ENCODE assay signal across 8 cellular contexts in the genomic region with DNA sequence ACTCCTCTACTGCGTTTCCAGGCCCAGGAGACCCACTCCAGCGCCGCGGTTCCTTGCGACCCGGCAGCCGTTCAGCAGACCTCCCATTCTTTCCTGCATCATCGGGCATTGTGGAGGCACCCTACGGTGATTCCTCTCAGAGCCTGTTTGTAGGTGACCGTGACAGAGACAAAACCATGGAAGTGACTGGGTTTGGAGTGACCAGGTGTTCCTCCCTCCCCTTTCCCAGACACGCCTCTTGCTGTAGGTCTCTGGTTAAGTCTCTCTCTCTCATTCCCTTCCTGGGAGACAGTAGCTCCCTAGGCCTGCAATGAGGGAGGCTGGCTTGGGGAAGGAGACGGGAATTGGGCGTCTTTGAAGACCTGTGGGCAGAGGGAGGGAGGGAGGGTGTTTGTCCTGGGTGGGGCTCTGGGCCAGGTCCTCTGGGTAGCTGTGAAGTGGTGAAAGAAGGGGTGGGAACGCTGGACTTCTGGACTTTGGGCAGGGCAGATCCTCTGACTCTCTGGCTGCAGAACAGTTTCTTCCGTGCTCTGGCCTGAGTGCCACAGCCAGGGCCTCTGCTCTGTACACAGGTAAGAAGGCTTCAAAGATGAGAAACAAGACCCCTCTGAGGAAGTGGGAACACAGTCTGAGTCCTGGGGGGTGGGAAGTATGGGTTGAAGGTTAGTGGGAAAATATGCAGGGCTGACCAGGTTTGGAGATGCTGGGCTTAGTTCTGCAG. TPM values are rescaled to one million over a fixed set of nuclear protein-coding genes. Genes with fewer than 3 reads are reported as not detected.
DNase-seq lines count a peak whose midpoint lies in the region; ATAC-seq and TF ChIP-seq lines count a peak whose summit lies in the region.

No MANE protein-coding gene starts in this region.

- H3K4me3 Mint-ChIP-seq in activated naive CD4-positive, alpha-beta T cell treated with anti-CD3 and anti-CD28 coated beads for 36 hours, result peak overlapping the region; percentile 86

- no CpG with 5 or more reads among the region's 15 CpGs for WGBS in trophoblast cell (ENCODE audit: extremely low coverage, insufficient coverage, insufficient read length)

- TF ChIP-seq CTCF in VCaP (conservative IDR thresholded peaks at IDR 0.05) (no peak), foreskin keratinocyte (conservative IDR thresholded peaks at IDR 0.05) (no peak)

- H3K27ac ChIP-seq in VCaP (peak overlapping the region; percentile 85), foreskin keratinocyte (peak overlapping the region; percentile 90), trophoblast cell (ENCODE audit: low read depth, low read length) (peak overlapping the region; percentile 90)

- no peaks in the 10 kb centered on the region for H3K9me3 ChIP-seq in trophoblast cell (ENCODE audit: insufficient read depth, low read depth, low read length)

- peaks cover 29% of the 10 kb centered on the region for H3K4me1 Mint-ChIP-seq in activated naive CD4-positive, alpha-beta T cell treated with anti-CD3 and anti-CD28 coated beads for 36 hours (ENCODE audit: low read depth)

- peak overlapping the region; percentile 56 for H4K12ac ChIP-seq in trophoblast cell (ENCODE audit: low read depth, low read length)

- H3K14ac ChIP-seq in trophoblast cell (ENCODE audit: low read length), result peak overlapping the region; percentile 85

- no peak overlapping the region for H3K23ac ChIP-seq in trophoblast cell (ENCODE audit: low read length)

- H3K27me3 Mint-ChIP-seq in activated naive CD4-positive, alpha-beta T cell treated with anti-CD3 and anti-CD28 coated beads for 36 hours (ENCODE audit: low read depth), result no peaks in the 10 kb centered on the region

- peak overlapping the region; percentile 85 for H3K4me2 ChIP-seq in trophoblast cell (ENCODE audit: low read length)

- H2AK5ac ChIP-seq in trophoblast cell (ENCODE audit: low read length), result peak overlapping the region; percentile 49

- peaks cover 4% of the 10 kb centered on the region for H3K79me2 ChIP-seq in trophoblast cell (ENCODE audit: control insufficient read depth, insufficient read depth, low read length, poor library complexity)

- H3K9me3 Mint-ChIP-seq in activated naive CD4-positive, alpha-beta T cell treated with anti-CD3 and anti-CD28 coated beads for 36 hours, result no peaks in the 10 kb centered on the region

- intact Hi-C loops in activated naive CD4-positive, alpha-beta T cell treated with anti-CD3 and anti-CD28 coated beads for 36 hours (cut with micrococcal nuclease), result no loop called here

- H2BK5ac ChIP-seq in trophoblast cell (ENCODE audit: low read depth, low read length, poor library complexity), result peak overlapping the region; percentile 49

- peaks cover 7 to 18% of the 10 kb centered on the region in 2 experiments for H3K36me3 ChIP-seq in trophoblast cell (ENCODE audit: control insufficient read depth in 1 of 2, insufficient read depth in 2 of 2, low read length in 2 of 2)

- peak overlapping the region; percentile 70 for H2AFZ ChIP-seq in trophoblast cell (ENCODE audit: insufficient read depth, low read length, poor library complexity)

- peaks cover 3% of the 10 kb centered on the region for H3K4me1 ChIP-seq in foreskin keratinocyte
- H3K4me1 ChIP-seq in trophoblast cell (ENCODE audit: control insufficient read depth in 1 of 2, insufficient read depth in 2 of 2, low read length in 2 of 2), result peaks cover 11 to 18% of the 10 kb centered on the region in 2 experiments

- peak overlapping the region; percentile 80 for H4K8ac ChIP-seq in trophoblast cell (ENCODE audit: low read depth, low read length)

- CTCF ChIA-PET in activated naive CD4-positive, alpha-beta T cell treated with anti-CD3 and anti-CD28 coated beads for 36 hours (lab: Charles Lee), result interaction anchor here (2.3 kb wide), 1 partner anchor 83 kb away, joined by 8 read pairs; no protein-coding TSS in a partner anchor

- H2BK120ac ChIP-seq in trophoblast cell (ENCODE audit: insufficient read depth, low read length, poor library complexity), result peak overlapping the region; percentile 65

- H4K91ac ChIP-seq in trophoblast cell (ENCODE audit: low read depth, low read length), result peak overlapping the region; percentile 83

- peak overlapping the region; percentile 16 for H2BK12ac ChIP-seq in trophoblast cell (ENCODE audit: low read length)

- peaks cover 18% of the 10 kb centered on the region for H3K36me3 Mint-ChIP-seq in activated naive CD4-positive, alpha-beta T cell treated with anti-CD3 and anti-CD28 coated beads for 36 hours (ENCODE audit: low read depth)

- H3K4me3 ChIP-seq in trophoblast cell (ENCODE audit: low read depth, low read length), result peak overlapping the region; percentile 77

- H3K27me3 ChIP-seq in foreskin keratinocyte (no peaks in the 10 kb centered on the region), trophoblast cell (ENCODE audit: insufficient read depth, low read length) (no peaks in the 10 kb centered on the region)

- H3K79me1 ChIP-seq in trophoblast cell (ENCODE audit: low read length), result peaks cover 14% of the 10 kb centered on the region

- peak overlapping the region; percentile 50 for H3K18ac ChIP-seq in trophoblast cell (ENCODE audit: low read length)

- peak overlapping the region; percentile 60 for H3K9ac ChIP-seq in trophoblast cell (ENCODE audit: low read length)

- peak overlapping the region; percentile 93 for H3K27ac Mint-ChIP-seq in activated naive CD4-positive, alpha-beta T cell treated with anti-CD3 and anti-CD28 coated beads for 36 hours

- peak; percentile 30 for ATAC-seq in foreskin keratinocyte

- DNase-seq in activated naive CD4-positive, alpha-beta T cell treated with anti-CD3 and anti-CD28 coated beads for 36 hours, result no peak
- DNase-seq in activated naive CD4-positive, alpha-beta T cell (lab: John Stamatoyannopoulos, UW), result no peak
- DNase-seq in foreskin keratinocyte (peak in 1 of 2 donors; percentile 53), trophoblast cell (peak; percentile 41 to 60), T1000 (lab: John Stamatoyannopoulos, UW) (no peak)
- no peak for DNase-seq in stimulated activated CD4-positive, alpha-beta T cell treated with anti-CD3 and anti-CD28 coated beads, Interleukin-15, amount 100 ng/mL, for 24 hours
- DNase-seq in central memory CD4-positive, alpha-beta T cell, result no peak

- H3K4ac ChIP-seq in trophoblast cell (ENCODE audit: low read depth, low read length), result peak overlapping the region; percentile 30

RNA-seq across cellular contexts. Expression of gene KLC4, which starts 0.8 kb away (rescaled TPM):
- total RNA-seq in activated naive CD4-positive, alpha-beta T cell treated with anti-CD3 and anti-CD28 coated beads for 36 hours, result 10 to 100 TPM; 12.0 to 12.3 TPM
- total RNA-seq in foreskin keratinocyte, result 9.0 and 11.6 TPM in 2 replicates
- polyA plus RNA-seq in foreskin keratinocyte, result 9.0 and 10.7 TPM in 2 replicates
- 22.8 and 23.4 TPM in 2 replicates for polyA plus RNA-seq in trophoblast cell (2013)

RNA-seq across cellular contexts. Expression of gene MRPL2, which starts 1.0 kb away (rescaled TPM):
- total RNA-seq in activated naive CD4-positive, alpha-beta T cell treated with anti-CD3 and anti-CD28 coated beads for 36 hours, result 10 to 100 TPM; 87.7 to 95.1 TPM
- total RNA-seq in foreskin keratinocyte, result 51.7 and 58.4 TPM in 2 replicates
- 87.2 and 90.8 TPM in 2 replicates for polyA plus RNA-seq in foreskin keratinocyte
- polyA plus RNA-seq in trophoblast cell (2013), result 47.4 and 49.7 TPM in 2 replicates

RNA-seq across cellular contexts. Expression of gene CUL7, which starts 6.5 kb away (rescaled TPM):
- total RNA-seq in activated naive CD4-positive, alpha-beta T cell treated with anti-CD3 and anti-CD28 coated beads for 36 hours, result 10 to 100 TPM; 21.9 to 22.1 TPM
- total RNA-seq in foreskin keratinocyte, result 12.6 and 14.4 TPM in 2 replicates
- polyA plus RNA-seq in foreskin keratinocyte, result 6.5 and 7.1 TPM in 2 replicates
- 22.6 and 22.9 TPM in 2 replicates for polyA plus RNA-seq in trophoblast cell (2013)

RNA-seq across cellular contexts. Expression of gene PTK7, which starts 15.9 kb away (rescaled TPM):
- 1 to 10 TPM; 2.0 to 2.2 TPM for total RNA-seq in activated naive CD4-positive, alpha-beta T cell treated with anti-CD3 and anti-CD28 coated beads for 36 hours
- 90.3 and 92.5 TPM in 2 replicates for total RNA-seq in foreskin keratinocyte
- polyA plus RNA-seq in foreskin keratinocyte, result 76.2 and 76.7 TPM in 2 replicates
- polyA plus RNA-seq in trophoblast cell (2013), result 188 and 193 TPM in 2 replicates

RNA-seq across cellular contexts. Expression of gene RRP36, which starts 38.8 kb away (rescaled TPM):
- total RNA-seq in activated naive CD4-positive, alpha-beta T cell treated with anti-CD3 and anti-CD28 coated beads for 36 hours, result 10 to 100 TPM; 31.0 to 32.7 TPM
- total RNA-seq in foreskin keratinocyte, result 115 and 119 TPM in 2 replicates
- 111 and 112 TPM in 2 replicates for polyA plus RNA-seq in foreskin keratinocyte
- polyA plus RNA-seq in trophoblast cell (2013), result 81.7 and 88.1 TPM in 2 replicates

Comparison
In these comparisons a context has a peak if more than half of its experiments do, and no peak if none do; other contexts are left out.
1. DNase-seq: peak in trophoblast cell (2 of 2); none in activated naive CD4-positive, alpha-beta T cell treated with anti-CD3 and anti-CD28 coated beads for 36 hours (single experiment), activated naive CD4-positive, alpha-beta T cell (0 of 4), stimulated activated CD4-positive, alpha-beta T cell treated with anti-CD3 and anti-CD28 coated beads, Interleukin-15, amount 100 ng/mL, for 24 hours (single experiment), central memory CD4-positive, alpha-beta T cell (single experiment) and T1000 (single experiment).
2. Peak in every context shown above with its lines, with median percentiles within 50 percentile points of each other: H3K27ac ChIP-seq.